ENCODE assay signal across 8 cellular contexts in genomic region chr11:72080326-72081183, GRCh38. TPM values are rescaled to one million over a fixed set of nuclear protein-coding genes. Genes with fewer than 3 reads are reported as not detected.
DNase-seq lines count a peak whose midpoint lies in the region; ATAC-seq and TF ChIP-seq lines count a peak whose summit lies in the region.

LRRC51 (plus strand) TSS chr11:72080850; CDS start chr11:72089084, 8,234 bp downstream.
NUMA1 (minus strand) TSS chr11:72080542; CDS start chr11:72035943, 44,599 bp downstream.

- no peaks in the 10 kb centered on the region for H3K27me3 Mint-ChIP-seq in T-helper 1 cell treated with Interleukin-12 subunit alpha and Interleukin-12 subunit beta and Interleukin-4 antibody, amounts not matched to agents 30 μg/mL and 1 μg/mL, for 36 hours (ENCODE audit: low read depth)

- H3K9me3 ChIP-seq in left ventricle myocardium inferior (replicated peaks) (no peaks in the 10 kb centered on the region), upper lobe of right lung (no peaks in the 10 kb centered on the region)

- H3K4me3 ChIP-seq in left ventricle myocardium inferior = peak within 1 kb of the TSS; percentile 79
- H3K4me3 ChIP-seq in upper lobe of right lung = peak within 1 kb of the TSS; percentile 85

- intact Hi-C loops in left ventricle myocardium inferior (cut with micrococcal nuclease) = no loop called here
- intact Hi-C loops in posterior vena cava (cut with DNase I) = loop anchor here in 1 of 2 donors (5.0 kb wide), 1 partner anchor 43 kb away; no protein-coding TSS in a partner anchor
- intact Hi-C loops in upper lobe of right lung (cut with DNase I) = no loop called here

- peak; percentile 98 for DNase-seq in NCI-H1694 (lab: John Stamatoyannopoulos, UW)
- DNase-seq in amygdala (lab: John Stamatoyannopoulos, UW) = peak; percentile 70 to 100 (median 99)
- DNase-seq in left ventricle myocardium inferior = peak; percentile 99
- DNase-seq in posterior vena cava (ENCODE audit: low spot score) = peak; percentile 100
- peak; percentile 99 for DNase-seq in upper lobe of right lung

- peak within 1 kb of the TSS; percentile 93 for H3K27ac Mint-ChIP-seq in T-helper 1 cell treated with Interleukin-12 subunit alpha and Interleukin-12 subunit beta and Interleukin-4 antibody, amounts not matched to agents 30 μg/mL and 1 μg/mL, for 36 hours

- peak within 1 kb of the TSS; percentile 95 for H3K4me3 Mint-ChIP-seq in T-helper 1 cell treated with Interleukin-12 subunit alpha and Interleukin-12 subunit beta and Interleukin-4 antibody, amounts not matched to agents 30 μg/mL and 1 μg/mL, for 36 hours

- peaks cover 42% of the 10 kb centered on the region for H3K4me1 Mint-ChIP-seq in T-helper 1 cell treated with Interleukin-12 subunit alpha and Interleukin-12 subunit beta and Interleukin-4 antibody, amounts not matched to agents 30 μg/mL and 1 μg/mL, for 36 hours (ENCODE audit: low read depth)

- peak within 1 kb of the TSS; percentile 87 for H3K27ac ChIP-seq in left ventricle myocardium inferior (replicated peaks)
- H3K27ac ChIP-seq in upper lobe of right lung = peak within 1 kb of the TSS; percentile 93

- no peaks in the 10 kb centered on the region for H3K9me3 Mint-ChIP-seq in T-helper 1 cell treated with Interleukin-12 subunit alpha and Interleukin-12 subunit beta and Interleukin-4 antibody, amounts not matched to agents 30 μg/mL and 1 μg/mL, for 36 hours

- ATAC-seq in GM18498 (IDR thresholded peaks at IDR 0.05; ENCODE audit: unreplicated experiment) = peak; percentile 91
- peak; percentile 95 for ATAC-seq in HG02885 (IDR thresholded peaks at IDR 0.05; ENCODE audit: poor library complexity, unreplicated experiment)
- peak; percentile 98 for ATAC-seq in upper lobe of right lung

- TF ChIP-seq CTCF in left ventricle myocardium inferior (IDR thresholded peaks at IDR 0.05; ENCODE audit: borderline replicate concordance) (no peak), upper lobe of right lung (IDR thresholded peaks at IDR 0.05) (no peak)

- H3K27me3 ChIP-seq in left ventricle myocardium inferior (ENCODE audit: low read depth) = no peaks in the 10 kb centered on the region
- H3K27me3 ChIP-seq in upper lobe of right lung = no peaks in the 10 kb centered on the region

- peaks cover 7% of the 10 kb centered on the region for H3K36me3 ChIP-seq in left ventricle myocardium inferior
- H3K36me3 ChIP-seq in upper lobe of right lung = no peaks in the 10 kb centered on the region

- peaks cover 11% of the 10 kb centered on the region for H3K36me3 Mint-ChIP-seq in T-helper 1 cell treated with Interleukin-12 subunit alpha and Interleukin-12 subunit beta and Interleukin-4 antibody, amounts not matched to agents 30 μg/mL and 1 μg/mL, for 36 hours (ENCODE audit: low read depth)

- H3K4me1 ChIP-seq in left ventricle myocardium inferior (peaks cover 22% of the 10 kb centered on the region), upper lobe of right lung (peaks cover 20% of the 10 kb centered on the region)

RNA-seq across cellular contexts. Expression of gene LRRC51, which starts in this region (rescaled TPM):
- total RNA-seq in left ventricle myocardium inferior (3.5 TPM), posterior vena cava (1 to 10 TPM; 6.0 to 6.9 TPM), upper lobe of right lung (6.8 TPM)

RNA-seq across cellular contexts. Expression of gene NUMA1, which starts in this region (rescaled TPM):
- total RNA-seq in left ventricle myocardium inferior = 82.5 TPM
- total RNA-seq in posterior vena cava = 100 to 1,000 TPM; 129 to 143 TPM
- 192 TPM for total RNA-seq in upper lobe of right lung

Comparison
In these comparisons a context has a peak if more than half of its experiments do, and no peak if none do; other contexts are left out.
1. Peak in every context shown above with its lines: DNase-seq, ATAC-seq, H3K4me3 ChIP-seq and H3K27ac ChIP-seq.